In the genomic region with DNA sequence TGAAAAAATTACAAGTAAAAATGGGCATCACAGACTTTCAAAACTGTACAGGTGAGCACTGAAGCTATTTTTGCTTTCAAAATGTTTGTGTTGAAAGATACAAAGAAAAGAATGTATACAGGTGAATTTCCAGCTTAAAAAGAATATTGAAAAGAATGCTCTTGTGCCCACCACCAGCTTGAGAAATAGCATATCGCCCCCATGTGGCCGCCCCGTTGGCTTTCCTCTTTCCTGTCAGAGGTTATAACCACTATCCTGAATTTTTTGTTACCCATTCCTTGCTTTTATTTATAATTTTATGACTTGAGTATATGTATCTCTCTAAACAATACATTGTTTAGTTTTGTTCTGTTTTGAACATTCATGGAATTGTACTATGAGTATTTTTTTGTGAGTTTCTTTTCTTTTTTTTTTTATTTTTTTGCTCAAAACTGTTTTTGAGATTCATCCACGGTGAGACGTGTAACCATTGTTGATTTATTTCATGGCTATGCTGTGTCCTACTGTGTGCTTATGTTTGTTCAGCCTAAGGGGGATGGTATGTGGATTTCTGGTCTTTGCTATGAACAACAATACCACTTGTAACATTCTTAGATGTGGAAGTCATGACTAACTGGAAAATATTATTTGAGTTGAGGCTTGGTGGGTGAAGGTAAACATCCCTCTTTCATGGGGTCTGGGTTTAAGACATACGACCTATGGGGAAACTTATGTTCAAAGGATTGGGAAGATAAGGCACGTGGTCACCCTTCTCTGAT, we compare ENCODE assay signal across 8 cellular contexts. TPM values are rescaled to one million over a fixed set of nuclear protein-coding genes. Genes with fewer than 3 reads are reported as not detected.
A peak's percentile ranks its signal among the peaks of the same experiment; 100 is the strongest.
DNase-seq lines count a peak whose midpoint lies in the region; ATAC-seq, FAIRE-seq and TF ChIP-seq lines count a peak whose summit lies in the region.

No MANE protein-coding gene starts in this region.

- no peaks in the 10 kb centered on the region for H4K20me1 ChIP-seq in smooth muscle cell (ENCODE audit: low read depth)

- WGBS in heart right ventricle, 2 donors, result 29% methylated on average over 7 of the region's 7 CpGs
- WGBS in smooth muscle cell (ENCODE audit: low lambda C conversion rate), result 39% methylated on average over 7 of the region's 7 CpGs

- intact Hi-C loops in heart right ventricle (cut with DNase I), result no loop called here
- intact Hi-C loops in cardiac septum (cut with DNase I), result no loop called here

- H3K36me3 ChIP-seq in heart right ventricle (no peaks in the 10 kb centered on the region), bronchial epithelial cell (ENCODE audit: control insufficient read depth, insufficient read depth, low read length) (no peaks in the 10 kb centered on the region), smooth muscle cell (ENCODE audit: low read depth) (no peaks in the 10 kb centered on the region)

- no peak overlapping the region for H2AFZ ChIP-seq in smooth muscle cell (ENCODE audit: low read depth)

- no peak overlapping the region for H3K4me3 ChIP-seq in heart right ventricle
- H3K4me3 ChIP-seq in bronchial epithelial cell (ENCODE audit: low read depth, low read length), result no peak overlapping the region
- H3K4me3 ChIP-seq in smooth muscle cell, result no peak overlapping the region

- H3K27ac ChIP-seq in heart right ventricle, result no peak overlapping the region
- no peak overlapping the region for H3K27ac ChIP-seq in smooth muscle cell (ENCODE audit: low read depth)

- DNase-seq in heart right ventricle (no peak), cardiac septum (ENCODE audit: low spot score) (no peak), NCI-H1092 treated with DMSO at 0.1 percent for 48 hours (lab: John Stamatoyannopoulos, UW) (peak; percentile 39), bronchial epithelial cell (ENCODE audit: low read depth) (peak; percentile 28), smooth muscle cell (lab: John Stamatoyannopoulos, UW; ENCODE audit: unreplicated experiment) (no peak), midbrain (lab: John Stamatoyannopoulos, UW) (no peak), cerebellar nuclear complex (lab: John Stamatoyannopoulos, UW) (no peak)
- DNase-seq in activated CD4-positive, CD25-positive, alpha-beta regulatory T cell treated with anti-CD3 and anti-CD28 coated beads, Interleukin-2, amount 50 U/mL, for 72 hours, result no peak

- ATAC-seq in heart right ventricle, result no peak

- H3K27me3 ChIP-seq in heart right ventricle (peaks cover 0 to 62% (median 40%) of the 10 kb centered on the region in 7 donors), bronchial epithelial cell (ENCODE audit: control insufficient read depth, insufficient read depth, low read length) (peaks cover 4% of the 10 kb centered on the region), smooth muscle cell (ENCODE audit: low read depth) (peaks cover 32% of the 10 kb centered on the region)

- H3K9me3 ChIP-seq in heart right ventricle (no peaks in the 10 kb centered on the region), smooth muscle cell (replicated peaks; ENCODE audit: low read depth) (no peaks in the 10 kb centered on the region)

- H3K9ac ChIP-seq in smooth muscle cell (ENCODE audit: low read depth), result no peak overlapping the region

- no peaks in the 10 kb centered on the region for H3F3A ChIP-seq in smooth muscle cell (ENCODE audit: low read depth)

- no peaks in the 10 kb centered on the region for H3K79me2 ChIP-seq in smooth muscle cell (ENCODE audit: low read depth)

- TF ChIP-seq CTCF in heart right ventricle (IDR thresholded peaks at IDR 0.05) (peak in 5 of 9 donors; percentile 14 to 50 (median 37)), bronchial epithelial cell (IDR thresholded peaks at IDR 0.05; ENCODE audit: insufficient read depth, low read length, severe bottlenecking) (peak; percentile 55), smooth muscle cell (IDR thresholded peaks at IDR 0.05; ENCODE audit: borderline replicate concordance, insufficient read depth, poor library complexity, severe bottlenecking) (peak; percentile 60)

- no peak overlapping the region for H3K4me2 ChIP-seq in smooth muscle cell

- no peak for FAIRE-seq in bronchial epithelial cell (lab: Jason Lieb, UNC)

- no peaks in the 10 kb centered on the region for H3K4me1 ChIP-seq in heart right ventricle
- no peaks in the 10 kb centered on the region for H3K4me1 ChIP-seq in smooth muscle cell (ENCODE audit: low read depth)

RNA-seq across cellular contexts. Expression of a gene that starts 11.6 kb away (rescaled TPM):
- not detected for total RNA-seq in heart right ventricle
- not detected for polyA plus RNA-seq in heart right ventricle
- total RNA-seq in cardiac septum, result 0.73 TPM
- not detected in 2 replicates for total RNA-seq in bronchial epithelial cell
- not detected in 2 replicates for total RNA-seq in smooth muscle cell
- polyA plus RNA-seq in smooth muscle cell, result not detected in 2 replicates

Comparison
In these comparisons a context has a peak if more than half of its experiments do, and no peak if none do; other contexts are left out.
1. DNase-seq: peak in NCI-H1092 treated with DMSO at 0.1 percent for 48 hours (single experiment) and bronchial epithelial cell (single experiment); none in heart right ventricle (0 of 2), cardiac septum (single experiment), smooth muscle cell (single experiment), activated CD4-positive, CD25-positive, alpha-beta regulatory T cell treated with anti-CD3 and anti-CD28 coated beads, Interleukin-2, amount 50 U/mL, for 72 hours (single experiment), midbrain (single experiment) and cerebellar nuclear complex (0 of 2).
2. Peak in every context shown above with its lines, with median percentiles within 50 percentile points of each other: CTCF ChIP-seq.